ENCODE assay signal across 15 cellular contexts in genomic region chr3:47523310-47524073, GRCh38.
"Had no signal": no experiment of that assay in that cellular context is flagged by ENCODE, and none has a peak within 500 bp of the region (broad histone marks: within the 10 kb centered on the region; RNA-seq: fewer than 3 reads in every experiment).

No MANE protein-coding gene starts in this region.

- H3K36me3 ChIP-seq: ascending aorta, right lobe of liver, suprapubic skin, upper lobe of right lung had no signal

- H3K27me3 ChIP-seq: ascending aorta, right lobe of liver, suprapubic skin, upper lobe of right lung had no signal

- H3K4me2 ChIP-seq: smooth muscle cell had no signal

- DNase-seq: activated CD4-positive, alpha-beta T cell treated with anti-CD3 and anti-CD28 coated beads, Interleukin-2, amount 50 U/mL, for 48 hours; activated CD4-positive, CD25-positive, alpha-beta regulatory T cell treated with anti-CD3 and anti-CD28 coated beads, Interleukin-2, amount 50 U/mL, for 72 hours; activated naive CD4-positive, alpha-beta T cell treated with anti-CD3 and anti-CD28 coated beads, Interleukin-2, amount 10 ng/mL, durations not matched to agents 7 days and 5 days; hippocampal formation; kidney; left ventricle myocardium superior; nucleus accumbens; psoas muscle; right lobe of liver; T-helper 1 cell; T1000; upper lobe of right lung had no signal

- H3K9me3 ChIP-seq: psoas muscle, right lobe of liver, suprapubic skin, upper lobe of right lung had no signal

- H3K4me3 ChIP-seq: ascending aorta, psoas muscle, right lobe of liver, smooth muscle cell, suprapubic skin, upper lobe of right lung had no signal

- FAIRE-seq: kidney had no signal

- H3K27ac ChIP-seq: ascending aorta, psoas muscle, right lobe of liver, suprapubic skin, upper lobe of right lung had no signal

- H3K4me1 ChIP-seq: ascending aorta, psoas muscle, right lobe of liver had no signal
